22 cellular contexts compared by ENCODE assay signal in genomic region chr15:96160800-96161199, GRCh38.
DNase-seq lines count a peak whose midpoint lies in the region; ATAC-seq and TF ChIP-seq lines count a peak whose summit lies in the region.
"Had no signal": no experiment of that assay in that cellular context is flagged by ENCODE, and none has a peak within 500 bp of the region (broad histone marks: within the 10 kb centered on the region; RNA-seq: fewer than 3 reads in every experiment).

No MANE protein-coding gene starts in this region.

- H3K9me3 ChIP-seq in ovary (no peaks in the 10 kb centered on the region), vagina (no peaks in the 10 kb centered on the region)
- H3K9me3 ChIP-seq: suprapubic skin had no signal

- no peaks in the 10 kb centered on the region for H3K27me3 ChIP-seq in ovary
- H3K27me3 ChIP-seq in vagina: no peaks in the 10 kb centered on the region
- H3K27me3 ChIP-seq: suprapubic skin had no signal

- no peak overlapping the region for H3K4me3 ChIP-seq in coronary artery
- H3K4me3 ChIP-seq in ovary: no peak overlapping the region
- peak overlapping the region in 1 of 2 donors; percentile 1 for H3K4me3 ChIP-seq in vagina
- H3K4me3 ChIP-seq: suprapubic skin had no signal

- WGBS in ovary, 3 donors: 2% methylated on average over 1 of the region's 1 CpG

- TF ChIP-seq CTCF in coronary artery (IDR thresholded peaks at IDR 0.05) (no peak), ovary (IDR thresholded peaks at IDR 0.05) (no peak), vagina (IDR thresholded peaks at IDR 0.05) (no peak)

- H3K4me1 ChIP-seq in ovary (ENCODE audit: insufficient read depth): peaks cover 12% of the 10 kb centered on the region
- H3K4me1 ChIP-seq in vagina: peaks cover 19% of the 10 kb centered on the region
- H3K4me1 ChIP-seq: parathyroid adenoma, suprapubic skin had no signal

- H3K36me3 ChIP-seq in ovary (no peaks in the 10 kb centered on the region), vagina (no peaks in the 10 kb centered on the region)
- H3K36me3 ChIP-seq: suprapubic skin had no signal

- intact Hi-C loops in ovary (cut with DNase I) (loop anchor here in 2 of 4 donors (5.0 to 10.0 kb wide), 2 partner anchors 162 to 164 kb away; no protein-coding TSS in a partner anchor), vagina (cut with DNase I) (loop anchor here (10.0 kb wide), 1 partner anchor 734 kb away; no protein-coding TSS in a partner anchor)

- no peak for TF ChIP-seq EP300 in ovary (IDR thresholded peaks at IDR 0.05)

- H3K27ac ChIP-seq in coronary artery (peak overlapping the region; percentile 23 to 40), ovary (peak overlapping the region; percentile 3 to 64), vagina (peak overlapping the region; percentile 71)
- H3K27ac ChIP-seq: parathyroid adenoma, suprapubic skin had no signal

- TF ChIP-seq POLR2A in ovary (IDR thresholded peaks at IDR 0.05): no peak
- no peak for TF ChIP-seq POLR2A in vagina (IDR thresholded peaks at IDR 0.05)

- ATAC-seq in HG03565 (IDR thresholded peaks at IDR 0.05; ENCODE audit: unreplicated experiment): no peak
- ATAC-seq: naive thymus-derived CD8-positive, alpha-beta T cell; Panc1; T-helper 17 cell had no signal

- peak; percentile 34 to 43 for DNase-seq in NCI-H524 (lab: John Stamatoyannopoulos, UW)
- DNase-seq in NCI-H524 treated with DMSO at 0.1 percent for 48 hours (lab: John Stamatoyannopoulos, UW): no peak
- no peak for DNase-seq in coronary artery (ENCODE audit: low spot score)
- DNase-seq in ovary: no peak
- DNase-seq in vagina (ENCODE audit: extremely low spot score in 2 of 2): no peak
- DNase-seq in NCI-H2171 treated with DMSO at 0.1 percent for 48 hours (lab: John Stamatoyannopoulos, UW): no peak
- DNase-seq in NCI-H2196 (lab: John Stamatoyannopoulos, UW; ENCODE audit: unreplicated experiment): no peak
- DNase-seq: 8988T; activated CD8-positive, alpha-beta memory T cell treated with anti-CD3 and anti-CD28 coated beads, Interleukin-2, amount 50 U/mL, for 4 hours; activated naive CD8-positive, alpha-beta T cell treated with anti-CD3 and anti-CD28 coated beads for 36 hours; CD4-positive, alpha-beta memory T cell; effector memory CD4-positive, alpha-beta T cell; H7; MM.1S; naive thymus-derived CD8-positive, alpha-beta T cell; NCI-H1694 treated with DMSO at 0.1 percent for 48 hours; NCI-H2227 treated with DMSO at 0.1 percent for 48 hours; T-helper 17 cell had no signal

Comparison
In these comparisons a context has a peak if more than half of its experiments do, and no peak if none do; other contexts are left out.
1. DNase-seq: peak in NCI-H524 (2 of 2); none in NCI-H524 treated with DMSO at 0.1 percent for 48 hours (single experiment), coronary artery (single experiment), ovary (0 of 5), vagina (0 of 2), NCI-H2171 treated with DMSO at 0.1 percent for 48 hours (single experiment) and NCI-H2196 (single experiment).
2. Peak in every context shown above with its lines, with median percentiles within 50 percentile points of each other: H3K27ac ChIP-seq.